Comparison of ENCODE assay signal across 25 cellular contexts in genomic region chr15:51533672-51534398, GRCh38.
"Had no signal": no experiment of that assay in that cellular context is flagged by ENCODE, and none has a peak within 500 bp of the region (broad histone marks: within the 10 kb centered on the region; RNA-seq: fewer than 3 reads in every experiment).

No MANE protein-coding gene starts in this region.

- H3K27ac ChIP-seq: gastrocnemius medialis, left ventricle myocardium inferior, right lobe of liver, stomach, suprapubic skin, tibial nerve had no signal

- H3K4me3 ChIP-seq: gastrocnemius medialis, left ventricle myocardium inferior, right lobe of liver, stomach, suprapubic skin, tibial nerve had no signal

- H3K9me3 Mint-ChIP-seq: activated CD4-positive, alpha-beta T cell treated with anti-CD3 and anti-CD28 coated beads, Interleukin-2, amount 10 ng/mL, durations not matched to agents 24 days and 14 days; activated CD8-positive, alpha-beta T cell treated with anti-CD3 and anti-CD28 coated beads for 36 hours; activated naive CD8-positive, alpha-beta T cell treated with anti-CD3 and anti-CD28 coated beads, Interleukin-2, amount 50 U/mL, for 24 hours had no signal

- H3K4me3 Mint-ChIP-seq: activated CD4-positive, alpha-beta T cell treated with anti-CD3 and anti-CD28 coated beads, Interleukin-2, amount 10 ng/mL, durations not matched to agents 24 days and 14 days; activated CD8-positive, alpha-beta memory T cell treated with anti-CD3 and anti-CD28 coated beads, Interleukin-2, amount 10 ng/mL, durations not matched to agents 7 days and 5 days; activated CD8-positive, alpha-beta T cell treated with anti-CD3 and anti-CD28 coated beads for 36 hours; activated naive CD8-positive, alpha-beta T cell treated with anti-CD3 and anti-CD28 coated beads, Interleukin-2, amount 50 U/mL, for 24 hours; brain; naive thymus-derived CD4-positive, alpha-beta T cell; neural crest cell; stimulated activated memory B cell treated with anti-CD40 and anti-IgM and Interleukin-4, amounts not matched to agents 10 μg/mL and 1 μg/mL and 100 μg/mL, for 72 hours had no signal

- H3K4me1 ChIP-seq: gastrocnemius medialis, left ventricle myocardium inferior, right lobe of liver, stomach, suprapubic skin, tibial nerve had no signal

- H3K9me3 ChIP-seq: gastrocnemius medialis, right lobe of liver, suprapubic skin had no signal

- H3K27me3 ChIP-seq: gastrocnemius medialis, right lobe of liver, stomach, suprapubic skin, tibial nerve had no signal

- H3K27me3 Mint-ChIP-seq: activated CD4-positive, alpha-beta T cell treated with anti-CD3 and anti-CD28 coated beads, Interleukin-2, amount 10 ng/mL, durations not matched to agents 24 days and 14 days; activated CD8-positive, alpha-beta T cell treated with anti-CD3 and anti-CD28 coated beads for 36 hours; activated naive CD8-positive, alpha-beta T cell treated with anti-CD3 and anti-CD28 coated beads, Interleukin-2, amount 50 U/mL, for 24 hours; brain; stimulated activated memory B cell treated with anti-CD40 and anti-IgM and Interleukin-4, amounts not matched to agents 10 μg/mL and 1 μg/mL and 100 μg/mL, for 72 hours had no signal

- H3K36me3 ChIP-seq: gastrocnemius medialis, right lobe of liver, suprapubic skin had no signal

- DNase-seq: activated CD4-positive, alpha-beta T cell treated with anti-CD3 and anti-CD28 coated beads, Interleukin-2, amount 10 ng/mL, durations not matched to agents 24 days and 14 days; activated CD8-positive, alpha-beta memory T cell treated with anti-CD3 and anti-CD28 coated beads, Interleukin-2, amount 10 ng/mL, durations not matched to agents 7 days and 5 days; activated CD8-positive, alpha-beta T cell treated with anti-CD3 and anti-CD28 coated beads for 36 hours; activated gamma-delta T cell; activated naive CD4-positive, alpha-beta T cell treated with anti-CD3 and anti-CD28 coated beads, Interleukin-2, amount 50 U/mL, for 16 hours; activated naive CD8-positive, alpha-beta T cell treated with anti-CD3 and anti-CD28 coated beads, Interleukin-2, amount 50 U/mL, for 24 hours; activated T-cell treated with anti-CD3 and anti-CD28 coated beads for 4 hours; caudate nucleus; dermis blood vessel endothelial cell; effector CD8-positive, alpha-beta T cell; gastrocnemius medialis; hippocampal formation; left ventricle myocardium inferior; naive thymus-derived CD4-positive, alpha-beta T cell; occipital lobe; right lobe of liver; small intestine; stimulated activated CD4-positive, alpha-beta T cell treated with anti-CD3 and anti-CD28 coated beads, Interleukin-2, amount 100 ng/mL, for 24 hours; stomach; T1000 had no signal

- H3K27ac Mint-ChIP-seq: activated CD4-positive, alpha-beta T cell treated with anti-CD3 and anti-CD28 coated beads, Interleukin-2, amount 10 ng/mL, durations not matched to agents 24 days and 14 days; activated CD8-positive, alpha-beta memory T cell treated with anti-CD3 and anti-CD28 coated beads, Interleukin-2, amount 10 ng/mL, durations not matched to agents 7 days and 5 days; activated CD8-positive, alpha-beta T cell treated with anti-CD3 and anti-CD28 coated beads for 36 hours; activated naive CD8-positive, alpha-beta T cell treated with anti-CD3 and anti-CD28 coated beads, Interleukin-2, amount 50 U/mL, for 24 hours; brain; naive thymus-derived CD4-positive, alpha-beta T cell; stimulated activated memory B cell treated with anti-CD40 and anti-IgM and Interleukin-4, amounts not matched to agents 10 μg/mL and 1 μg/mL and 100 μg/mL, for 72 hours had no signal

- H3K4me1 Mint-ChIP-seq: activated CD4-positive, alpha-beta T cell treated with anti-CD3 and anti-CD28 coated beads, Interleukin-2, amount 10 ng/mL, durations not matched to agents 24 days and 14 days; activated naive CD8-positive, alpha-beta T cell treated with anti-CD3 and anti-CD28 coated beads, Interleukin-2, amount 50 U/mL, for 24 hours; brain; neural crest cell; stimulated activated memory B cell treated with anti-CD40 and anti-IgM and Interleukin-4, amounts not matched to agents 10 μg/mL and 1 μg/mL and 100 μg/mL, for 72 hours had no signal
